14 cellular contexts compared by ENCODE assay signal in genomic region chr4:159723341-159724048, GRCh38.
"Had no signal": no experiment of that assay in that cellular context is flagged by ENCODE, and none has a peak within 500 bp of the region (broad histone marks: within the 10 kb centered on the region; RNA-seq: fewer than 3 reads in every experiment).

No MANE protein-coding gene starts in this region.

- DNase-seq: activated CD4-positive, alpha-beta T cell treated with anti-CD3 and anti-CD28 coated beads, Interleukin-2, amount 50 U/mL, for 1 hour; activated naive CD4-positive, alpha-beta T cell treated with anti-CD3 and anti-CD28 coated beads for 36 hours; activated naive CD8-positive, alpha-beta T cell treated with anti-CD3 and anti-CD28 coated beads, Interleukin-2, amount 50 U/mL, for 24 hours; activated T-cell treated with anti-CD3 and anti-CD28 coated beads for 4 hours; mucosa of descending colon; naive thymus-derived CD4-positive, alpha-beta T cell; stomach; T1000; testis had no signal

- H3K9me3 ChIP-seq: ascending aorta, esophagus muscularis mucosa, mucosa of descending colon, pancreas, stomach, testis had no signal

- H3K36me3 ChIP-seq: ascending aorta, esophagus muscularis mucosa, pancreas, stomach had no signal

- H3K27me3 ChIP-seq: ascending aorta, esophagus muscularis mucosa, pancreas, stomach, testis had no signal

- H3K27ac ChIP-seq: ascending aorta, esophagus muscularis mucosa, pancreas, stomach, testis had no signal

- H3K4me1 ChIP-seq: ascending aorta, esophagus muscularis mucosa, stomach, testis had no signal

- ATAC-seq: activated CD4-positive, CD25-positive, alpha-beta regulatory T cell treated with anti-CD3 and anti-CD28 coated beads, Interleukin-2, amount 50 U/mL, for 24 hours; activated naive CD8-positive, alpha-beta T cell treated with anti-CD3 and anti-CD28 coated beads, Interleukin-2, amount 50 U/mL, for 24 hours; mucosa of descending colon; naive thymus-derived CD4-positive, alpha-beta T cell; sciatic nerve had no signal

- H3K4me3 ChIP-seq: ascending aorta, esophagus muscularis mucosa, mucosa of descending colon, pancreas, stomach, testis had no signal
